ENCODE assay signal across 8 cellular contexts in the genomic region with DNA sequence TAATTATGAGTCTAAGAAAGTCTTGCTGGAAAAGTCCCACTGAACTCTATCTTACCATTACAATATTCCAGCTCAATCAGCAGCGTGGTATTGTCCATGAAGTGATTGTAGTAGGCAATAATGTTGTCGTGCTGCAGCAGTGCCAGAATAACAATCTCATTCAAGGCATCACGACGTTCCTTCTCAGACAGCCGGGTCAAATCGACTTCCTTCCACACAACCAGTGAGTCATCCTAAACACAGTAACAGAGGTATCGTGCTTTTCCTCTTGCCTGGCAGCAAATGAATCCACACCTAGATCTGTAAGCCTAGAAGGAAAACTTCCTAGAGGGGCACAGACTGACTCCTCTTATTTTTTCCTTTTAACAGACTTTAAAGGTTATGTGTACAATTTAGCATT.
A peak's percentile ranks its signal among the peaks of the same experiment; 100 is the strongest.
DNase-seq lines count a peak whose midpoint lies in the region; ATAC-seq and TF ChIP-seq lines count a peak whose summit lies in the region.

No MANE protein-coding gene starts in this region.

- DNase-seq in GDM1 (lab: John Stamatoyannopoulos, UW) (peak; percentile 34), RWPE1 (ENCODE audit: low spot score) (peak; percentile 82), cardiac fibroblast (ENCODE audit: low read depth in 2 of 2) (peak; percentile 84 to 94), non-pigmented ciliary epithelial cell (ENCODE audit: low read depth) (peak; percentile 78), GM19240 (ENCODE audit: insufficient read length, low spot score) (no peak)
- no peak for DNase-seq in stimulated activated naive CD4-positive, alpha-beta T cell treated with Interleukin-2 at 50 U/mL for 16 hours (lab: John Stamatoyannopoulos, UW)

- CTCF ChIA-PET in RWPE1 (lab: Yijun Ruan, JAX): no interaction called here

- H3K4me3 ChIP-seq in cardiac fibroblast (replicated peaks in 1 of 2; ENCODE audit: low read depth in 2 of 2, low read length in 2 of 2): no peak overlapping the region

- TF ChIP-seq CTCF in RWPE1 (conservative IDR thresholded peaks at IDR 0.05; ENCODE audit: low read depth) (no peak), cardiac fibroblast (IDR thresholded peaks at IDR 0.05; ENCODE audit: low read depth, low read length) (no peak)

- H3K27ac ChIP-seq in RWPE1: no peak overlapping the region

- POLR2A ChIA-PET in RWPE1 (lab: Yijun Ruan, JAX; ENCODE audit: low non-redundant PET): interaction anchor here (0.6 kb wide), 1 partner anchor 155 kb away, joined by 3 read pairs; no protein-coding TSS in a partner anchor

- ATAC-seq in GM21529 (IDR thresholded peaks at IDR 0.05; ENCODE audit: unreplicated experiment) (no peak), GM18868 (IDR thresholded peaks at IDR 0.05; ENCODE audit: unreplicated experiment) (no peak)

Comparison
In these comparisons a context has a peak if more than half of its experiments do, and no peak if none do; other contexts are left out.
1. DNase-seq: peak in GDM1 (single experiment), RWPE1 (single experiment), cardiac fibroblast (2 of 2) and non-pigmented ciliary epithelial cell (single experiment); none in stimulated activated naive CD4-positive, alpha-beta T cell treated with Interleukin-2 at 50 U/mL for 16 hours (single experiment) and GM19240 (single experiment).